Comparison of ENCODE assay signal across 9 cellular contexts in genomic region chr9:121360975-121361374, GRCh38. TPM values are rescaled to one million over a fixed set of nuclear protein-coding genes. Genes with fewer than 3 reads are reported as not detected.
DNase-seq lines count a peak whose midpoint lies in the region; ATAC-seq, FAIRE-seq and TF ChIP-seq lines count a peak whose summit lies in the region.
"Had no signal": no experiment of that assay in that cellular context is flagged by ENCODE, and none has a peak within 500 bp of the region (broad histone marks: within the 10 kb centered on the region; RNA-seq: fewer than 3 reads in every experiment).

No MANE protein-coding gene starts in this region.

- peaks cover 80% of the 10 kb centered on the region for H3K79me2 ChIP-seq in fibroblast of lung (ENCODE audit: control insufficient read depth, insufficient read depth, low read length)

- H3K4me1 ChIP-seq in fibroblast of lung (ENCODE audit: control insufficient read depth, extremely low read depth, insufficient read depth, low read length) = peaks cover 34% of the 10 kb centered on the region

- DNase-seq in AG08396 (ENCODE audit: low spot score) (peak; percentile 29), RCC 7860 (ENCODE audit: low spot score) (peak; percentile 50), fibroblast of lung (ENCODE audit: low read depth in 2 of 2) (peak; percentile 83 to 92), omental fat pad (ENCODE audit: low spot score) (no peak), occipital lobe (lab: John Stamatoyannopoulos, UW) (no peak), islet precursor cell (no peak)
- DNase-seq: activated CD4-positive, alpha-beta T cell treated with anti-CD3 and anti-CD28 coated beads for 4 hours had no signal

- no peak overlapping the region for H2AFZ ChIP-seq in fibroblast of lung (ENCODE audit: low read length)

- H3K27ac ChIP-seq in fibroblast of lung (ENCODE audit: insufficient read depth, low read length) = peak overlapping the region; percentile 88

- no peaks in the 10 kb centered on the region for H3K27me3 ChIP-seq in fibroblast of lung (ENCODE audit: control insufficient read depth, insufficient read depth, low read length)

- peak; percentile 71 for FAIRE-seq in RCC 7860 (lab: Jason Lieb, UNC)

- ATAC-seq in omental fat pad (ENCODE audit: low FRiP score) (peak; percentile 62), GM18867 (IDR thresholded peaks at IDR 0.05; ENCODE audit: unreplicated experiment) (no peak), HG03469 (IDR thresholded peaks at IDR 0.05; ENCODE audit: unreplicated experiment) (no peak)

- H3K9me3 ChIP-seq in fibroblast of lung (ENCODE audit: control insufficient read depth, insufficient read depth, low read depth, low read length) = no peaks in the 10 kb centered on the region

- peak overlapping the region in 1 of 4 experiments; percentile 9 for H3K4me3 ChIP-seq in fibroblast of lung (replicated peaks in 1 of 4; ENCODE audit: control extremely low read depth in 1 of 4, insufficient read depth in 1 of 4, low read depth in 3 of 4, low read length in 4 of 4)

- H3K9ac ChIP-seq in fibroblast of lung (ENCODE audit: insufficient read depth, low read length) = peak overlapping the region; percentile 26

- no peaks in the 10 kb centered on the region for H3K36me3 ChIP-seq in fibroblast of lung (ENCODE audit: control insufficient read depth, insufficient read depth, low read length)

- TF ChIP-seq CTCF in fibroblast of lung (conservative IDR thresholded peaks at IDR 0.05 in 1 of 2, IDR thresholded peaks at IDR 0.05 in 1 of 2; ENCODE audit: low read depth in 1 of 2, low read length in 2 of 2) (no peak), omental fat pad (IDR thresholded peaks at IDR 0.05) (no peak)

- no peaks in the 10 kb centered on the region for H4K20me1 ChIP-seq in fibroblast of lung (ENCODE audit: control insufficient read depth, extremely low read depth, insufficient read depth, low read length)

- H3K4me2 ChIP-seq in fibroblast of lung (ENCODE audit: extremely low read depth, insufficient read depth, low read length) = peak overlapping the region; percentile 55

RNA-seq across cellular contexts. Expression of gene STOM, which starts 9.1 kb away (rescaled TPM):
- total RNA-seq in fibroblast of lung (215 and 248 TPM in 2 replicates), omental fat pad (1,000 to 10,000 TPM in 1 of 4 donors, 100 to 1,000 TPM in 3; 398 to 1,331 (median 641) TPM), occipital lobe (25.1 TPM)
- polyA plus RNA-seq in fibroblast of lung = 224 and 536 TPM in 2 replicates
- polyA plus RNA-seq in fibroblast of lung (2012) = 151 and 362 TPM in 2 replicates
- polyA minus RNA-seq in fibroblast of lung (ENCODE audit: low replicate concordance) = 62.3 and 103 TPM in 2 replicates

Comparison
In these comparisons a context has a peak if more than half of its experiments do, and no peak if none do; other contexts are left out.
1. DNase-seq: peak in AG08396 (single experiment), RCC 7860 (single experiment) and fibroblast of lung (2 of 2); none in omental fat pad (single experiment), occipital lobe (single experiment) and islet precursor cell (single experiment).